25 cellular contexts compared by ENCODE assay signal in genomic region chr12:104599985-104600712, GRCh38.
DNase-seq lines count a peak whose midpoint lies in the region; ATAC-seq and TF ChIP-seq lines count a peak whose summit lies in the region.
"Had no signal": no experiment of that assay in that cellular context is flagged by ENCODE, and none has a peak within 500 bp of the region (broad histone marks: within the 10 kb centered on the region; RNA-seq: fewer than 3 reads in every experiment).

No MANE protein-coding gene starts in this region.

- no peak overlapping the region for H3K4me3 Mint-ChIP-seq in CD4-positive, alpha-beta memory T cell
- H3K4me3 Mint-ChIP-seq in activated B cell treated with CpG ODN at 0.5 μM for 24 hours (no peak overlapping the region), osteocyte (ENCODE audit: unreplicated experiment) (no peak overlapping the region)
- H3K4me3 Mint-ChIP-seq in activated CD8-positive, alpha-beta memory T cell treated with anti-CD3 and anti-CD28 coated beads, Interleukin-2, amount 10 ng/mL, durations not matched to agents 7 days and 5 days, result no peak overlapping the region
- H3K4me3 Mint-ChIP-seq: activated naive CD4-positive, alpha-beta T cell treated with anti-CD3 and anti-CD28 coated beads, Interleukin-2, amount 10 ng/mL, durations not matched to agents 7 days and 5 days; mesothelial cell of epicardium; neural crest cell had no signal

- H3K4me3 ChIP-seq in CD4-positive, alpha-beta memory T cell (ENCODE audit: low read length in 2 of 2), result no peak overlapping the region
- H3K4me3 ChIP-seq: ascending aorta, esophagus muscularis mucosa, spleen had no signal

- intact Hi-C loops in CD4-positive, alpha-beta memory T cell (cut with micrococcal nuclease), result loop anchor here (5.0 kb wide), 1 partner anchor 33 kb away; no protein-coding TSS in a partner anchor
- intact Hi-C loops in activated B cell treated with CpG ODN at 0.5 μM for 24 hours (cut with micrococcal nuclease), result no loop called here

- no peak for TF ChIP-seq CTCF in activated B cell treated with CpG ODN at 0.5 μM for 24 hours (IDR thresholded peaks at IDR 0.05)
- TF ChIP-seq CTCF in osteocyte (IDR thresholded peaks at IDR 0.05), result no peak

- peaks cover 52 to 90% (median 75%) of the 10 kb centered on the region in 4 donors for H3K4me1 Mint-ChIP-seq in CD4-positive, alpha-beta memory T cell
- H3K4me1 Mint-ChIP-seq in activated B cell treated with CpG ODN at 0.5 μM for 24 hours (peaks cover 97% of the 10 kb centered on the region), osteocyte (ENCODE audit: unreplicated experiment) (peaks cover 47% of the 10 kb centered on the region)
- peaks cover 54% of the 10 kb centered on the region for H3K4me1 Mint-ChIP-seq in activated CD8-positive, alpha-beta memory T cell treated with anti-CD3 and anti-CD28 coated beads, Interleukin-2, amount 10 ng/mL, durations not matched to agents 7 days and 5 days

- no peaks in the 10 kb centered on the region for H3K27me3 Mint-ChIP-seq in CD4-positive, alpha-beta memory T cell
- H3K27me3 Mint-ChIP-seq in activated B cell treated with CpG ODN at 0.5 μM for 24 hours, result no peaks in the 10 kb centered on the region
- no peaks in the 10 kb centered on the region for H3K27me3 Mint-ChIP-seq in osteocyte (ENCODE audit: unreplicated experiment)
- no peaks in the 10 kb centered on the region for H3K27me3 Mint-ChIP-seq in activated CD8-positive, alpha-beta memory T cell treated with anti-CD3 and anti-CD28 coated beads, Interleukin-2, amount 10 ng/mL, durations not matched to agents 7 days and 5 days
- H3K27me3 Mint-ChIP-seq: activated naive CD4-positive, alpha-beta T cell treated with anti-CD3 and anti-CD28 coated beads, Interleukin-2, amount 10 ng/mL, durations not matched to agents 7 days and 5 days had no signal

- no peak overlapping the region for H3K27ac ChIP-seq in CD4-positive, alpha-beta memory T cell (ENCODE audit: low read depth, low read length)
- H3K27ac ChIP-seq: ascending aorta, esophagus muscularis mucosa had no signal

- CTCF ChIA-PET in CD4-positive, alpha-beta memory T cell (lab: Charles Lee; ENCODE audit: partially characterized antibody), result interaction anchor here (0.9 to 2.2 kb wide), 2 partner anchors 14 to 19 kb away, joined by 4 to 5 read pairs; no protein-coding TSS in a partner anchor
- CTCF ChIA-PET in activated B cell treated with CpG ODN at 0.5 μM for 24 hours (lab: Charles Lee), result interaction anchor here (1.5 kb wide), 1 partner anchor 219 kb away, joined by 3 read pairs; no protein-coding TSS in a partner anchor
- CTCF ChIA-PET in activated CD8-positive, alpha-beta memory T cell treated with anti-CD3 and anti-CD28 coated beads, Interleukin-2, amount 10 ng/mL, durations not matched to agents 7 days and 5 days (lab: Charles Lee), result no interaction called here

- peaks cover 65% of the 10 kb centered on the region for H3K4me1 ChIP-seq in CD4-positive, alpha-beta memory T cell (ENCODE audit: insufficient read depth, low read length)

- peak; percentile 50 for ATAC-seq in HG03175 (IDR thresholded peaks at IDR 0.05; ENCODE audit: unreplicated experiment)
- ATAC-seq in activated B cell treated with CpG ODN at 0.5 μM for 24 hours (ENCODE audit: low read depth), result peak; percentile 33
- no peak for ATAC-seq in HG02884 (IDR thresholded peaks at IDR 0.05; ENCODE audit: unreplicated experiment)
- ATAC-seq in activated CD8-positive, alpha-beta memory T cell treated with anti-CD3 and anti-CD28 coated beads, Interleukin-2, amount 10 ng/mL, durations not matched to agents 7 days and 5 days, result no peak
- ATAC-seq: HCT116, left cardiac atrium had no signal

- POLR2A ChIA-PET in CD4-positive, alpha-beta memory T cell (lab: Charles Lee; ENCODE audit: partially characterized antibody), result no interaction called here
- POLR2A ChIA-PET in activated B cell treated with CpG ODN at 0.5 μM for 24 hours (lab: Charles Lee), result interaction anchor here (0.5 to 0.8 kb wide), 3 partner anchors 19 to 80 kb away, joined by 3 to 5 read pairs (median 3); no protein-coding TSS in a partner anchor

- H3K27me3 ChIP-seq in CD4-positive, alpha-beta memory T cell (ENCODE audit: insufficient read depth, low read length), result no peaks in the 10 kb centered on the region
- H3K27me3 ChIP-seq: ascending aorta, esophagus muscularis mucosa, spleen had no signal

- peaks cover 0 to 4% (median 0%) of the 10 kb centered on the region in 8 donors for H3K9me3 Mint-ChIP-seq in CD4-positive, alpha-beta memory T cell
- H3K9me3 Mint-ChIP-seq in activated B cell treated with CpG ODN at 0.5 μM for 24 hours, result no peaks in the 10 kb centered on the region
- no peaks in the 10 kb centered on the region for H3K9me3 Mint-ChIP-seq in osteocyte (ENCODE audit: unreplicated experiment)
- no peaks in the 10 kb centered on the region for H3K9me3 Mint-ChIP-seq in activated CD8-positive, alpha-beta memory T cell treated with anti-CD3 and anti-CD28 coated beads, Interleukin-2, amount 10 ng/mL, durations not matched to agents 7 days and 5 days (ENCODE audit: low read depth)
- H3K9me3 Mint-ChIP-seq: activated naive CD4-positive, alpha-beta T cell treated with anti-CD3 and anti-CD28 coated beads, Interleukin-2, amount 10 ng/mL, durations not matched to agents 7 days and 5 days; mesothelial cell of epicardium; neural crest cell had no signal

- H3K27ac Mint-ChIP-seq in CD4-positive, alpha-beta memory T cell, result peak overlapping the region in 6 of 7 donors; percentile 41 to 82 (median 67)
- H3K27ac Mint-ChIP-seq in activated B cell treated with CpG ODN at 0.5 μM for 24 hours (no peak overlapping the region), osteocyte (ENCODE audit: unreplicated experiment) (peak overlapping the region; percentile 64)
- no peak overlapping the region for H3K27ac Mint-ChIP-seq in activated CD8-positive, alpha-beta memory T cell treated with anti-CD3 and anti-CD28 coated beads, Interleukin-2, amount 10 ng/mL, durations not matched to agents 7 days and 5 days
- H3K27ac Mint-ChIP-seq: activated naive CD4-positive, alpha-beta T cell treated with anti-CD3 and anti-CD28 coated beads, Interleukin-2, amount 10 ng/mL, durations not matched to agents 7 days and 5 days had no signal

- H3K36me3 Mint-ChIP-seq in CD4-positive, alpha-beta memory T cell, result peaks cover 20 to 25% of the 10 kb centered on the region in 2 donors
- H3K36me3 Mint-ChIP-seq in activated B cell treated with CpG ODN at 0.5 μM for 24 hours (ENCODE audit: low read depth) (peaks cover 24% of the 10 kb centered on the region), osteocyte (ENCODE audit: unreplicated experiment) (no peaks in the 10 kb centered on the region)
- peaks cover 26% of the 10 kb centered on the region for H3K36me3 Mint-ChIP-seq in activated CD8-positive, alpha-beta memory T cell treated with anti-CD3 and anti-CD28 coated beads, Interleukin-2, amount 10 ng/mL, durations not matched to agents 7 days and 5 days
- H3K36me3 Mint-ChIP-seq: mesothelial cell of epicardium had no signal

- peak in 1 of 5 donors; percentile 25 for DNase-seq in CD4-positive, alpha-beta memory T cell
- DNase-seq in activated B cell treated with CpG ODN at 0.5 μM for 24 hours (no peak), osteocyte (ENCODE audit: extremely low spot score, unreplicated experiment) (no peak), occipital lobe (lab: John Stamatoyannopoulos, UW) (no peak)
- DNase-seq in activated CD4-positive, alpha-beta T cell treated with anti-CD3 and anti-CD28 coated beads for 4 hours, result no peak
- DNase-seq in activated CD8-positive, alpha-beta memory T cell treated with anti-CD3 and anti-CD28 coated beads, Interleukin-2, amount 10 ng/mL, durations not matched to agents 7 days and 5 days, result no peak
- DNase-seq: activated CD4-positive, alpha-beta T cell treated with anti-CD3 and anti-CD28 coated beads, Interleukin-2, amount 50 U/mL, for 4 hours; activated naive CD4-positive, alpha-beta T cell treated with anti-CD3 and anti-CD28 coated beads, Interleukin-2, amount 10 ng/mL, durations not matched to agents 7 days and 5 days; cerebellar nuclear complex; effector CD8-positive, alpha-beta T cell; KBM-7; left cardiac atrium; NCI-H1105; NCI-H2081 treated with DMSO at 0.1 percent for 48 hours; NCI-H510A treated with DMSO at 0.1 percent for 48 hours; spleen; stimulated activated CD4-positive, alpha-beta T cell treated with anti-CD3 and anti-CD28 coated beads, Interleukin-4, amount 100 ng/mL, for 4 hours; SW 1271 had no signal

- H3K9me3 ChIP-seq in CD4-positive, alpha-beta memory T cell (ENCODE audit: control insufficient read depth in 1 of 2, low read length in 2 of 2), result no peaks in the 10 kb centered on the region
- H3K9me3 ChIP-seq: ascending aorta, esophagus muscularis mucosa, spleen had no signal

- no peaks in the 10 kb centered on the region for H3K36me3 ChIP-seq in CD4-positive, alpha-beta memory T cell (ENCODE audit: insufficient read depth, low read length)
- H3K36me3 ChIP-seq: ascending aorta, esophagus muscularis mucosa had no signal

Comparison
In these comparisons a context has a peak if more than half of its experiments do, and no peak if none do; other contexts are left out.
1. H3K27ac Mint-ChIP-seq: peak in CD4-positive, alpha-beta memory T cell (6 of 7) and osteocyte (single experiment); none in activated B cell treated with CpG ODN at 0.5 μM for 24 hours (single experiment) and activated CD8-positive, alpha-beta memory T cell treated with anti-CD3 and anti-CD28 coated beads, Interleukin-2, amount 10 ng/mL, durations not matched to agents 7 days and 5 days (single experiment).
2. ATAC-seq: peak in HG03175 (single experiment) and activated B cell treated with CpG ODN at 0.5 μM for 24 hours (single experiment); none in HG02884 (single experiment) and activated CD8-positive, alpha-beta memory T cell treated with anti-CD3 and anti-CD28 coated beads, Interleukin-2, amount 10 ng/mL, durations not matched to agents 7 days and 5 days (single experiment).